Comparison of ENCODE assay signal across 8 cellular contexts in genomic region chr1:154961497-154962237, GRCh38. TPM values are rescaled to one million over a fixed set of nuclear protein-coding genes. Genes with fewer than 3 reads are reported as not detected.
DNase-seq lines count a peak whose midpoint lies in the region; ATAC-seq and TF ChIP-seq lines count a peak whose summit lies in the region.

PYGO2 (minus strand) TSS chr1:154961782; CDS start chr1:154961576, 206 bp downstream.

- no peaks in the 10 kb centered on the region for H3K27me3 Mint-ChIP-seq in CD8-positive, alpha-beta T cell (ENCODE audit: low read depth)
- no peaks in the 10 kb centered on the region for H3K27me3 Mint-ChIP-seq in endodermal cell (ENCODE audit: insufficient read depth)

- peaks cover 33% of the 10 kb centered on the region for H3K36me3 ChIP-seq in CD8-positive, alpha-beta T cell (ENCODE audit: insufficient read depth, low read length)
- H3K36me3 ChIP-seq in endodermal cell (ENCODE audit: control insufficient read depth, insufficient read depth, low read length) (peaks cover 60% of the 10 kb centered on the region), mesodermal cell (ENCODE audit: control insufficient read depth, insufficient read depth, low read length) (peaks cover 68% of the 10 kb centered on the region)

- H3K27me3 ChIP-seq in CD8-positive, alpha-beta T cell (ENCODE audit: insufficient read depth, low read length): no peaks in the 10 kb centered on the region
- no peaks in the 10 kb centered on the region for H3K27me3 ChIP-seq in endodermal cell (ENCODE audit: control insufficient read depth, insufficient read depth, low read length, poor library complexity, severe bottlenecking)

- H3K9me3 Mint-ChIP-seq in CD8-positive, alpha-beta T cell: no peaks in the 10 kb centered on the region
- H3K9me3 Mint-ChIP-seq in endodermal cell: no peaks in the 10 kb centered on the region

- CTCF ChIA-PET in CD8-positive, alpha-beta T cell (lab: Charles Lee): interaction anchor here (0.7 to 7.6 kb wide), 19 partner anchors 9 to 402 kb away, joined by 3 to 61 read pairs (median 5); partner anchors contain the start of genes CKS1B, FLAD1, LENEP and PMVK

- peaks cover 27% of the 10 kb centered on the region for H3K4me1 ChIP-seq in CD8-positive, alpha-beta T cell (ENCODE audit: insufficient read depth, low read length)
- H3K4me1 ChIP-seq in endodermal cell (ENCODE audit: control insufficient read depth, insufficient read depth, low read length) (peaks cover 4% of the 10 kb centered on the region), mesodermal cell (ENCODE audit: control insufficient read depth, insufficient read depth, low read length, poor library complexity, severe bottlenecking) (peaks cover 36% of the 10 kb centered on the region)

- H3K4me1 Mint-ChIP-seq in CD8-positive, alpha-beta T cell (ENCODE audit: low read depth): peaks cover 42% of the 10 kb centered on the region
- peaks cover 28% of the 10 kb centered on the region for H3K4me1 Mint-ChIP-seq in endodermal cell

- H3K9me3 ChIP-seq in CD8-positive, alpha-beta T cell (ENCODE audit: low read length): no peaks in the 10 kb centered on the region
- no peaks in the 10 kb centered on the region for H3K9me3 ChIP-seq in endodermal cell (ENCODE audit: control insufficient read depth, low read length)
- no peaks in the 10 kb centered on the region for H3K9me3 ChIP-seq in mesodermal cell (ENCODE audit: control insufficient read depth, low read length)

- H3K27ac ChIP-seq in CD8-positive, alpha-beta T cell (ENCODE audit: low read depth, low read length): peak within 1 kb of the TSS; percentile 91
- H3K27ac ChIP-seq in endodermal cell (ENCODE audit: low read depth, low read length): peak within 1 kb of the TSS; percentile 93
- H3K27ac ChIP-seq in mesodermal cell (ENCODE audit: low read depth, low read length, severe bottlenecking): peak within 1 kb of the TSS; percentile 88

- H3K4me3 ChIP-seq in CD8-positive, alpha-beta T cell (ENCODE audit: low read depth, low read length): peak within 1 kb of the TSS; percentile 96
- H3K4me3 ChIP-seq in endodermal cell (ENCODE audit: low read length) (peak within 1 kb of the TSS; percentile 98), mesodermal cell (ENCODE audit: extremely low read depth, insufficient read depth, low read length, poor library complexity, severe bottlenecking) (peak within 1 kb of the TSS; percentile 80)

- peak; percentile 75 for ATAC-seq in CD8-positive, alpha-beta T cell
- ATAC-seq in GM19372 (IDR thresholded peaks at IDR 0.05; ENCODE audit: low read depth, unreplicated experiment) (peak; percentile 80), HG03521 (IDR thresholded peaks at IDR 0.05; ENCODE audit: unreplicated experiment) (peak; percentile 64)

- peak within 1 kb of the TSS; percentile 68 for H3K9ac ChIP-seq in endodermal cell (ENCODE audit: extremely low read depth, low read length, poor library complexity, severe bottlenecking)

- TF ChIP-seq CTCF in CD8-positive, alpha-beta T cell (IDR thresholded peaks at IDR 0.05): peak; percentile 69
- peak; percentile 74 for TF ChIP-seq CTCF in endodermal cell (conservative IDR thresholded peaks at IDR 0.05)

- intact Hi-C loops in CD8-positive, alpha-beta T cell (cut with DNase I, micrococcal nuclease): loop anchor here (1.0 to 5.0 kb wide), 8 partner anchors 13 to 266 kb away; partner anchors contain the start of genes CKS1B (in 2 of the 2), ADAM15 (in 1 of the 2) and FLAD1 (in 1 of the 2)

- peaks cover 58% of the 10 kb centered on the region for H3K36me3 Mint-ChIP-seq in CD8-positive, alpha-beta T cell
- peaks cover 43% of the 10 kb centered on the region for H3K36me3 Mint-ChIP-seq in endodermal cell (ENCODE audit: low read depth)

- POLR2A ChIA-PET in CD8-positive, alpha-beta T cell (lab: Charles Lee): interaction anchor here (0.8 to 2.3 kb wide), 15 partner anchors 8 to 55 kb away, joined by 3 to 13 read pairs (median 5); partner anchors contain the start of gene FLAD1

- H3K27ac Mint-ChIP-seq in CD8-positive, alpha-beta T cell: peak within 1 kb of the TSS; percentile 93
- peak within 1 kb of the TSS; percentile 82 for H3K27ac Mint-ChIP-seq in endodermal cell

- H3K4me3 Mint-ChIP-seq in CD8-positive, alpha-beta T cell: peak within 1 kb of the TSS; percentile 91
- peak within 1 kb of the TSS; percentile 77 for H3K4me3 Mint-ChIP-seq in endodermal cell

- 0 to 1% methylated on average over 21 to 93 of the region's 93 CpGs for WGBS in endodermal cell (ENCODE audit: insufficient coverage in 1 of 2, insufficient read length in 1 of 2), 2 experiments
- WGBS in mesodermal cell (ENCODE audit: insufficient coverage in 2 of 2), 2 experiments: 0 to 1% methylated on average over 61 to 64 of the region's 93 CpGs

- peak; percentile 62 to 89 (median 79) for DNase-seq in CD8-positive, alpha-beta T cell
- peak; percentile 72 to 84 for DNase-seq in NOMO-1 (lab: John Stamatoyannopoulos, UW; ENCODE audit: unreplicated experiment in 2 of 2)
- peak; percentile 65 to 77 (median 72) for DNase-seq in activated CD8-positive, alpha-beta memory T cell treated with anti-CD3 and anti-CD28 coated beads for 48 hours (ENCODE audit: low read depth in 2 of 3, low spot score in 2 of 3)
- peak; percentile 93 for DNase-seq in endodermal cell
- DNase-seq in stimulated activated CD8-positive, alpha-beta memory T cell treated with anti-CD3 and anti-CD28 coated beads, Interleukin-2, amount 100 ng/mL, for 1 hour (ENCODE audit: low read depth in 2 of 2): peak; percentile 57 to 65

RNA-seq across cellular contexts. Expression of gene PYGO2, which starts in this region (rescaled TPM):
- 10 to 100 TPM; 25.1 to 26.7 TPM for total RNA-seq in CD8-positive, alpha-beta T cell
- 10 to 100 TPM; 33.4 to 40.4 TPM for total RNA-seq in endodermal cell
- 35.0 TPM for polyA plus RNA-seq in endodermal cell (2013, experiment 1 of 2)
- polyA plus RNA-seq in endodermal cell (2013, experiment 2 of 2): 32.2 TPM
- 24.8 TPM for polyA plus RNA-seq in mesodermal cell (2013, experiment 1 of 2)
- polyA plus RNA-seq in mesodermal cell (2013, experiment 2 of 2): 21.1 TPM

Comparison
In these comparisons a context has a peak if more than half of its experiments do, and no peak if none do; other contexts are left out.
1. Peak in every context shown above with its lines: DNase-seq, ATAC-seq, H3K4me3 ChIP-seq and H3K27ac ChIP-seq.